8 cellular contexts compared by ENCODE assay signal in genomic region chr6:139376604-139377218, GRCh38. TPM values are rescaled to one million over a fixed set of nuclear protein-coding genes. Genes with fewer than 3 reads are reported as not detected.
A peak's percentile ranks its signal among the peaks of the same experiment; 100 is the strongest.
DNase-seq lines count a peak whose midpoint lies in the region; ATAC-seq and TF ChIP-seq lines count a peak whose summit lies in the region.

No MANE protein-coding gene starts in this region.

- no peaks in the 10 kb centered on the region for H3K9me3 ChIP-seq in thyroid gland

- POLR2A ChIA-PET in activated naive CD8-positive, alpha-beta T cell treated with anti-CD3 and anti-CD28 coated beads, Interleukin-2, amount 10 ng/mL, durations not matched to agents 7 days and 5 days (lab: Charles Lee): interaction anchor here (1.6 kb wide), 1 partner anchor 22 kb away, joined by 3 read pairs; no protein-coding TSS in a partner anchor

- TF ChIP-seq POLR2A in thyroid gland (IDR thresholded peaks at IDR 0.05): peak in 1 of 2 donors; percentile 55

- peak overlapping the region; percentile 99 to 100 (median 100) for H3K27ac ChIP-seq in thyroid gland

- peaks cover 0 to 14% of the 10 kb centered on the region in 2 donors for H3K4me1 ChIP-seq in thyroid gland

- peaks cover 24% of the 10 kb centered on the region for H3K4me1 Mint-ChIP-seq in activated naive CD8-positive, alpha-beta T cell (ENCODE audit: low read depth)
- peaks cover 39% of the 10 kb centered on the region for H3K4me1 Mint-ChIP-seq in activated naive CD8-positive, alpha-beta T cell treated with anti-CD3 and anti-CD28 coated beads, Interleukin-2, amount 50 U/mL, for 24 hours
- peaks cover 10% of the 10 kb centered on the region for H3K4me1 Mint-ChIP-seq in activated naive CD8-positive, alpha-beta T cell treated with anti-CD3 and anti-CD28 coated beads, Interleukin-2, amount 10 ng/mL, durations not matched to agents 7 days and 5 days

- no peaks in the 10 kb centered on the region for H3K27me3 Mint-ChIP-seq in activated naive CD8-positive, alpha-beta T cell
- H3K27me3 Mint-ChIP-seq in activated naive CD8-positive, alpha-beta T cell treated with anti-CD3 and anti-CD28 coated beads, Interleukin-2, amount 50 U/mL, for 24 hours: peaks cover 2% of the 10 kb centered on the region
- no peaks in the 10 kb centered on the region for H3K27me3 Mint-ChIP-seq in activated naive CD8-positive, alpha-beta T cell treated with anti-CD3 and anti-CD28 coated beads, Interleukin-2, amount 10 ng/mL, durations not matched to agents 7 days and 5 days

- H3K27me3 ChIP-seq in thyroid gland: no peaks in the 10 kb centered on the region

- H3K4me3 Mint-ChIP-seq in activated naive CD8-positive, alpha-beta T cell: peak overlapping the region; percentile 100
- H3K4me3 Mint-ChIP-seq in activated naive CD8-positive, alpha-beta T cell treated with anti-CD3 and anti-CD28 coated beads, Interleukin-2, amount 50 U/mL, for 24 hours: no peak overlapping the region
- H3K4me3 Mint-ChIP-seq in activated naive CD8-positive, alpha-beta T cell treated with anti-CD3 and anti-CD28 coated beads, Interleukin-2, amount 10 ng/mL, durations not matched to agents 7 days and 5 days: peak overlapping the region; percentile 88

- H3K27ac Mint-ChIP-seq in activated naive CD8-positive, alpha-beta T cell: no peak overlapping the region
- H3K27ac Mint-ChIP-seq in activated naive CD8-positive, alpha-beta T cell treated with anti-CD3 and anti-CD28 coated beads, Interleukin-2, amount 50 U/mL, for 24 hours: no peak overlapping the region
- H3K27ac Mint-ChIP-seq in activated naive CD8-positive, alpha-beta T cell treated with anti-CD3 and anti-CD28 coated beads, Interleukin-2, amount 10 ng/mL, durations not matched to agents 7 days and 5 days: no peak overlapping the region

- WGBS in thyroid gland, 2 donors: 24 to 39% methylated on average over 5 of the region's 5 CpGs

- no peaks in the 10 kb centered on the region for H3K9me3 Mint-ChIP-seq in activated naive CD8-positive, alpha-beta T cell (ENCODE audit: low read depth)
- no peaks in the 10 kb centered on the region for H3K9me3 Mint-ChIP-seq in activated naive CD8-positive, alpha-beta T cell treated with anti-CD3 and anti-CD28 coated beads, Interleukin-2, amount 50 U/mL, for 24 hours
- H3K9me3 Mint-ChIP-seq in activated naive CD8-positive, alpha-beta T cell treated with anti-CD3 and anti-CD28 coated beads, Interleukin-2, amount 10 ng/mL, durations not matched to agents 7 days and 5 days: no peaks in the 10 kb centered on the region

- TF ChIP-seq CTCF in thyroid gland (IDR thresholded peaks at IDR 0.05): peak in 4 of 6 experiments; percentile 28 to 60 (median 36)

- ATAC-seq in activated naive CD8-positive, alpha-beta T cell treated with anti-CD3 and anti-CD28 coated beads, Interleukin-2, amount 50 U/mL, for 24 hours: no peak
- ATAC-seq in activated naive CD8-positive, alpha-beta T cell treated with anti-CD3 and anti-CD28 coated beads, Interleukin-2, amount 10 ng/mL, durations not matched to agents 7 days and 5 days (ENCODE audit: low read depth): no peak
- ATAC-seq in HG03175 (IDR thresholded peaks at IDR 0.05; ENCODE audit: unreplicated experiment): no peak
- no peak for ATAC-seq in HG03139 (IDR thresholded peaks at IDR 0.05; ENCODE audit: unreplicated experiment)

- no peak for DNase-seq in activated naive CD8-positive, alpha-beta T cell treated with anti-CD3 and anti-CD28 coated beads, Interleukin-2, amount 50 U/mL, for 24 hours
- no peak for DNase-seq in activated naive CD8-positive, alpha-beta T cell treated with anti-CD3 and anti-CD28 coated beads, Interleukin-2, amount 10 ng/mL, durations not matched to agents 7 days and 5 days
- DNase-seq in kidney tubule cell (ENCODE audit: low spot score) (peak; percentile 86), thyroid gland (peak; percentile 86 to 88), SKM-1 (lab: John Stamatoyannopoulos, UW; ENCODE audit: unreplicated experiment) (no peak)

- intact Hi-C loops in thyroid gland (cut with DNase I): loop anchor here (10.0 kb wide), 3 partner anchors 158 to 598 kb away; no protein-coding TSS in a partner anchor

- peak overlapping the region in 1 of 3 donors; percentile 93 for H3K4me3 ChIP-seq in thyroid gland (replicated peaks in 1 of 3)

- H3K36me3 Mint-ChIP-seq in activated naive CD8-positive, alpha-beta T cell: no peaks in the 10 kb centered on the region
- H3K36me3 Mint-ChIP-seq in activated naive CD8-positive, alpha-beta T cell treated with anti-CD3 and anti-CD28 coated beads, Interleukin-2, amount 50 U/mL, for 24 hours (ENCODE audit: low read depth): peaks cover 7% of the 10 kb centered on the region
- H3K36me3 Mint-ChIP-seq in activated naive CD8-positive, alpha-beta T cell treated with anti-CD3 and anti-CD28 coated beads, Interleukin-2, amount 10 ng/mL, durations not matched to agents 7 days and 5 days: peaks cover 10% of the 10 kb centered on the region

- H3K36me3 ChIP-seq in thyroid gland: peaks cover 14 to 26% of the 10 kb centered on the region in 2 donors

RNA-seq across cellular contexts. Expression of gene CITED2, which starts 2.3 kb away (rescaled TPM):
- 10 to 100 TPM; 71.7 to 80.4 TPM for total RNA-seq in activated naive CD8-positive, alpha-beta T cell treated with anti-CD3 and anti-CD28 coated beads, Interleukin-2, amount 10 ng/mL, durations not matched to agents 7 days and 5 days
- total RNA-seq in thyroid gland: 100 to 1,000 TPM; 178 to 354 (median 261) TPM

Comparison
In these comparisons a context has a peak if more than half of its experiments do, and no peak if none do; other contexts are left out.
1. DNase-seq: peak in kidney tubule cell (single experiment) and thyroid gland (2 of 2); none in activated naive CD8-positive, alpha-beta T cell treated with anti-CD3 and anti-CD28 coated beads, Interleukin-2, amount 50 U/mL, for 24 hours (single experiment), activated naive CD8-positive, alpha-beta T cell treated with anti-CD3 and anti-CD28 coated beads, Interleukin-2, amount 10 ng/mL, durations not matched to agents 7 days and 5 days (single experiment) and SKM-1 (single experiment).